In the genomic region with DNA sequence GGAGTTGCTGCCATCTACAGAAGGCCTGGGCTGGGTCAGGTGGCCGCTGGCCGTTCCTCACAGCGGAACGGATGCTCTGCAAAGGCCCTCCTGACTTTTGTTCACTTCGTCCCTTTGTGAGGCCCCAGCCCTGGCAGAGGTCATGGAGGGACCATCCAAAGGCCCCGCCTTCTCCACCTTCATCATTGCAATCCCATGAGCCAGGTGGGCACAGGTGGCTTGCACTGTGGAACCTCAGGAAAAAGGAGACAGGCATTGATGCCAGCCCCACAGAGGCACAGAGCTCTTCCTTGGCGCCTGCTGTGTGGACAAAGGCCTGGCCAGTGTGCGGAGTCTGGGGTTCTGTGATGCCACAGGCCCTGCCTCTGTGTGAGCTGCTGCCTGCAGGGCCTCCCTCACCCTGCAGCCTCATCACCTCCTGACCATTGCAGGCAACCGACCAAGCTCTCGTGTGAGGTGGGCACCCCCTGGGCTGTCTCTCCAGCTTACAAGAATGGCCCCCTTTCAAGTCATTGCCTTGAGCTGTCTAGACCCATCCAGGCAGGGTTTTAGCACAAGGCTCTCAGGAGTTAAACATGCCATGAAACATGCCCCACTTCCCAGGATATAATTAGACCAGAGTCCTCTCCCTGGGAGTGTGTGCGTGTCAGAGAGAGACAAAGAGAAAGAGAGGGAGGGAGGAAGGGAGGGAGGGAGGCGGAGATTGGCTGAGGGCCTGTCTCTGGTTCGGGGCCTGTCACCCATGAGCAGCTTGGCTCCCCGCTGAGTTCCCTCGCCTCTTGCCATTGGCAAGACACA, we compare ENCODE assay signal across 8 cellular contexts. TPM values are rescaled to one million over a fixed set of nuclear protein-coding genes. Genes with fewer than 3 reads are reported as not detected.
A peak's percentile ranks its signal among the peaks of the same experiment; 100 is the strongest.
DNase-seq lines count a peak whose midpoint lies in the region; ATAC-seq and TF ChIP-seq lines count a peak whose summit lies in the region.

No MANE protein-coding gene starts in this region.

- TF ChIP-seq POLR2A in spleen (IDR thresholded peaks at IDR 0.05) = no peak

- DNase-seq in Ammon's horn (ENCODE audit: low spot score) (peak; percentile 90), NCI-H2081 (lab: John Stamatoyannopoulos, UW) (peak; percentile 76 to 86), brain microvascular endothelial cell (peak; percentile 95), kidney glomerular epithelial cell (lab: John Stamatoyannopoulos, UW) (peak; percentile 90), spleen (no peak), T-cell (no peak)
- DNase-seq in activated naive CD8-positive, alpha-beta T cell treated with anti-CD3 and anti-CD28 coated beads for 36 hours = no peak

- TF ChIP-seq CTCF in brain microvascular endothelial cell (IDR thresholded peaks at IDR 0.05; ENCODE audit: low read depth, low read length, missing control alignments) = no peak
- no peak for TF ChIP-seq CTCF in spleen (IDR thresholded peaks at IDR 0.05 in 8 of 11, conservative IDR thresholded peaks at IDR 0.05 in 3 of 11)

- H3K9me3 ChIP-seq in spleen = no peaks in the 10 kb centered on the region

- POLR2A ChIA-PET in T-cell (lab: Charles Lee) = no interaction called here

- WGBS in spleen, 5 donors = 69 to 84% (median 79%) methylated on average over 9 to 15 of the region's 15 CpGs

- H3K4me3 ChIP-seq in brain microvascular endothelial cell (ENCODE audit: low read depth, low read length) (no peak overlapping the region), spleen (no peak overlapping the region)

- H3K27me3 ChIP-seq in brain microvascular endothelial cell (replicated peaks) = no peaks in the 10 kb centered on the region
- no peaks in the 10 kb centered on the region for H3K27me3 ChIP-seq in spleen (replicated peaks in 1 of 7)

- intact Hi-C loops in spleen (cut with DNase I; ENCODE audit: low total_unique reads) = no loop called here

- no peaks in the 10 kb centered on the region for H3K27me3 Mint-ChIP-seq in T-cell
- H3K27me3 Mint-ChIP-seq in activated naive CD8-positive, alpha-beta T cell treated with anti-CD3 and anti-CD28 coated beads for 36 hours = no peaks in the 10 kb centered on the region

- no peaks in the 10 kb centered on the region for H3K36me3 Mint-ChIP-seq in T-cell
- no peaks in the 10 kb centered on the region for H3K36me3 Mint-ChIP-seq in activated naive CD8-positive, alpha-beta T cell treated with anti-CD3 and anti-CD28 coated beads for 36 hours

- ATAC-seq in T-cell (replicated peaks in 1 of 4) (no peak), HG03135 (IDR thresholded peaks at IDR 0.05; ENCODE audit: unreplicated experiment) (no peak)

- CTCF ChIA-PET in T-cell (lab: Charles Lee) = interaction anchor here (0.6 to 1.0 kb wide), 2 partner anchors 24 to 90 kb away, joined by 3 read pairs; no protein-coding TSS in a partner anchor

- H3K4me1 Mint-ChIP-seq in T-cell = no peaks in the 10 kb centered on the region
- no peaks in the 10 kb centered on the region for H3K4me1 Mint-ChIP-seq in activated naive CD8-positive, alpha-beta T cell treated with anti-CD3 and anti-CD28 coated beads for 36 hours

- H3K4me3 Mint-ChIP-seq in T-cell = no peak overlapping the region
- no peak overlapping the region for H3K4me3 Mint-ChIP-seq in activated naive CD8-positive, alpha-beta T cell treated with anti-CD3 and anti-CD28 coated beads for 36 hours

- H3K9me3 Mint-ChIP-seq in T-cell = no peaks in the 10 kb centered on the region
- no peaks in the 10 kb centered on the region for H3K9me3 Mint-ChIP-seq in activated naive CD8-positive, alpha-beta T cell treated with anti-CD3 and anti-CD28 coated beads for 36 hours

- in situ Hi-C loops in brain microvascular endothelial cell (cut with HindIII; ENCODE audit: low pct_ligation_motif_present, low sequenced_read_pairs) = no loop called here

- H3K27ac Mint-ChIP-seq in T-cell = no peak overlapping the region
- no peak overlapping the region for H3K27ac Mint-ChIP-seq in activated naive CD8-positive, alpha-beta T cell treated with anti-CD3 and anti-CD28 coated beads for 36 hours

- H3K27ac ChIP-seq in brain microvascular endothelial cell (peak overlapping the region; percentile 93), spleen (peak overlapping the region in 7 of 8 donors; percentile 58 to 78 (median 68))

- H3K36me3 ChIP-seq in brain microvascular endothelial cell (replicated peaks) = no peaks in the 10 kb centered on the region
- H3K36me3 ChIP-seq in spleen = no peaks in the 10 kb centered on the region

- peaks cover 0 to 30% (median 13%) of the 10 kb centered on the region in 6 donors for H3K4me1 ChIP-seq in spleen

RNA-seq across cellular contexts. Expression of gene NFKBIA, which starts 19.3 kb away (rescaled TPM):
- total RNA-seq in spleen (100 to 1,000 TPM; 250 to 482 (median 319) TPM), T-cell (1,000 to 10,000 TPM in 2 of 5 donors, 100 to 1,000 TPM in 3; 129 to 1,245 (median 169) TPM)
- polyA plus RNA-seq in spleen = 100 to 1,000 TPM; 107 to 225 (median 149) TPM
- total RNA-seq in activated naive CD8-positive, alpha-beta T cell treated with anti-CD3 and anti-CD28 coated beads for 36 hours = 100 to 1,000 TPM; 395 to 400 TPM

Comparison
In these comparisons a context has a peak if more than half of its experiments do, and no peak if none do; other contexts are left out.
1. DNase-seq: peak in Ammon's horn (single experiment), NCI-H2081 (2 of 2), brain microvascular endothelial cell (single experiment) and kidney glomerular epithelial cell (single experiment); none in spleen (single experiment), T-cell (0 of 34) and activated naive CD8-positive, alpha-beta T cell treated with anti-CD3 and anti-CD28 coated beads for 36 hours (single experiment).